In genomic region chr3:164730810-164731209, GRCh38 we compare ENCODE assay signal across 2 cellular contexts.
TF ChIP-seq lines count a peak whose summit lies in the region.

No MANE protein-coding gene starts in this region.

TF ChIP-seq in GM23338, 12 proteins besides CTCF, POLR2A, EP300 and RAD21 (continued from another document):
- TF ChIP-seq CREB1 (CRISPR knock-in tag; IDR thresholded peaks at IDR 0.05; ENCODE audit: low read depth), result no peak
- no peak for TF ChIP-seq ZNF462 (CRISPR knock-in tag; IDR thresholded peaks at IDR 0.05)
- TF ChIP-seq, protein P1, sequence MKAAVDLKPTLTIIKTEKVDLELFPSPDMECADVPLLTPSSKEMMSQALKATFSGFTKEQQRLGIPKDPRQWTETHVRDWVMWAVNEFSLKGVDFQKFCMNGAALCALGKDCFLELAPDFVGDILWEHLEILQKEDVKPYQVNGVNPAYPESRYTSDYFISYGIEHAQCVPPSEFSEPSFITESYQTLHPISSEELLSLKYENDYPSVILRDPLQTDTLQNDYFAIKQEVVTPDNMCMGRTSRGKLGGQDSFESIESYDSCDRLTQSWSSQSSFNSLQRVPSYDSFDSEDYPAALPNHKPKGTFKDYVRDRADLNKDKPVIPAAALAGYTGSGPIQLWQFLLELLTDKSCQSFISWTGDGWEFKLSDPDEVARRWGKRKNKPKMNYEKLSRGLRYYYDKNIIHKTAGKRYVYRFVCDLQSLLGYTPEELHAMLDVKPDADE (IDR thresholded peaks at IDR 0.05), result no peak
- no peak for TF ChIP-seq ZNF331 (CRISPR knock-in tag; IDR thresholded peaks at IDR 0.05; ENCODE audit: low read depth)
- TF ChIP-seq JUNB (IDR thresholded peaks at IDR 0.05; ENCODE audit: unreplicated experiment), result no peak
- TF ChIP-seq POLR2AphosphoS5 (IDR thresholded peaks at IDR 0.05; ENCODE audit: low read depth), result no peak
- TF ChIP-seq NANOG (IDR thresholded peaks at IDR 0.05; ENCODE audit: borderline replicate concordance), result no peak
- TF ChIP-seq STAT1 (IDR thresholded peaks at IDR 0.05; ENCODE audit: unreplicated experiment), result no peak

TF ChIP-seq in SK-N-SH treated with all-trans-retinoic acid at 6 μM for 48 hours, 23 proteins besides CTCF, POLR2A, EP300 and RAD21 (continued from another document):
- TF ChIP-seq CREB5 (CRISPR knock-in tag; IDR thresholded peaks at IDR 0.05; ENCODE audit: low read depth) (no peak), POU6F1 (CRISPR knock-in tag; IDR thresholded peaks at IDR 0.05; ENCODE audit: borderline replicate concordance, low read depth) (no peak), ARNTL (CRISPR knock-in tag; IDR thresholded peaks at IDR 0.05; ENCODE audit: borderline replicate concordance, low read depth) (no peak), CSDC2 (CRISPR knock-in tag; IDR thresholded peaks at IDR 0.05) (no peak), BACH2 (CRISPR knock-in tag; IDR thresholded peaks at IDR 0.05; ENCODE audit: borderline replicate concordance) (no peak), PATZ1 (CRISPR knock-in tag; IDR thresholded peaks at IDR 0.05; ENCODE audit: borderline replicate concordance) (no peak), ZNF70 (CRISPR knock-in tag; IDR thresholded peaks at IDR 0.05) (no peak), PPARA (CRISPR knock-in tag; IDR thresholded peaks at IDR 0.05; ENCODE audit: borderline replicate concordance) (no peak), SNAI2 (CRISPR knock-in tag; IDR thresholded peaks at IDR 0.05) (no peak), TCF4 (CRISPR knock-in tag; IDR thresholded peaks at IDR 0.05; ENCODE audit: borderline replicate concordance) (no peak), TOX (CRISPR knock-in tag; IDR thresholded peaks at IDR 0.05; ENCODE audit: borderline replicate concordance) (no peak), OSR1 (CRISPR knock-in tag; IDR thresholded peaks at IDR 0.05) (no peak)
